ENCODE assay signal across 1 cellular context in genomic region chr17:33014751-33015150, GRCh38.
TF ChIP-seq lines count a peak whose summit lies in the region.

No MANE protein-coding gene starts in this region.

TF ChIP-seq in SK-N-SH, 30 proteins besides CTCF, POLR2A, EP300 and RAD21 (continued from another document):
- TF ChIP-seq PBX3 (IDR thresholded peaks at IDR 0.05), result no peak
- TF ChIP-seq TEAD4 (IDR thresholded peaks at IDR 0.05; ENCODE audit: borderline replicate concordance, insufficient read depth), result no peak
- no peak for TF ChIP-seq JUND (IDR thresholded peaks at IDR 0.05)
- no peak for TF ChIP-seq POLR2AphosphoS5 (IDR thresholded peaks at IDR 0.05; ENCODE audit: low read depth, low read length)
- TF ChIP-seq NRF1 (IDR thresholded peaks at IDR 0.05; ENCODE audit: low read depth, low read length), result no peak
